Comparison of ENCODE assay signal across 31 cellular contexts in genomic region chr6:149384464-149384863, GRCh38. TPM values are rescaled to one million over a fixed set of nuclear protein-coding genes. Genes with fewer than 3 reads are reported as not detected.
A peak's percentile ranks its signal among the peaks of the same experiment; 100 is the strongest.
DNase-seq lines count a peak whose midpoint lies in the region; ATAC-seq and TF ChIP-seq lines count a peak whose summit lies in the region.
"Had no signal": no experiment of that assay in that cellular context is flagged by ENCODE, and none has a peak within 500 bp of the region (broad histone marks: within the 10 kb centered on the region; RNA-seq: fewer than 3 reads in every experiment).

No MANE protein-coding gene starts in this region.

- H3K79me2 ChIP-seq in OCI-LY3 (ENCODE audit: low read length): peaks cover 72% of the 10 kb centered on the region

- H3K27ac ChIP-seq in CD4-positive, alpha-beta T cell (ENCODE audit: low read depth, low read length): no peak overlapping the region
- H3K27ac ChIP-seq in OCI-LY3 (ENCODE audit: low read length): peak overlapping the region; percentile 10; the same call in 1 of the 2 replicates
- no peak overlapping the region for H3K27ac ChIP-seq in heart left ventricle
- H3K27ac ChIP-seq: parathyroid adenoma, thoracic aorta, uterus had no signal

- POLR2A ChIA-PET in CD4-positive, alpha-beta T cell (lab: Charles Lee): no interaction called here

- no peak for ATAC-seq in CD4-positive, alpha-beta T cell (ENCODE audit: poor library complexity)
- ATAC-seq in heart left ventricle (no peak), HG02642 (IDR thresholded peaks at IDR 0.05; ENCODE audit: poor library complexity, unreplicated experiment) (no peak)
- ATAC-seq: activated CD8-positive, alpha-beta memory T cell treated with anti-CD3 and anti-CD28 coated beads, Interleukin-2, amount 10 ng/mL, durations not matched to agents 7 days and 5 days; stimulated activated naive CD8-positive, alpha-beta T cell treated with anti-CD3 and anti-CD28 coated beads, Interleukin-15, amount 100 ng/mL, for 72 hours had no signal

- intact Hi-C loops in activated CD4-positive, alpha-beta T cell treated with anti-CD3 and anti-CD28 coated beads, Interleukin-2, amount 10 ng/mL, durations not matched to agents 24 days and 14 days (cut with micrococcal nuclease): no loop called here
- intact Hi-C loops in CD4-positive, alpha-beta T cell (cut with DNase I, micrococcal nuclease): loop anchor here in 1 of 2 experiments (5.0 kb wide), 1 partner anchor 33 kb away; no protein-coding TSS in a partner anchor
- intact Hi-C loops in head of caudate nucleus (cut with DNase I) (no loop called here), heart left ventricle (cut with DNase I) (no loop called here)

- peak overlapping the region; percentile 69 for H3K27ac Mint-ChIP-seq in activated CD4-positive, alpha-beta T cell treated with anti-CD3 and anti-CD28 coated beads, Interleukin-2, amount 10 ng/mL, durations not matched to agents 24 days and 14 days
- peak overlapping the region; percentile 9 for H3K27ac Mint-ChIP-seq in CD4-positive, alpha-beta T cell
- H3K27ac Mint-ChIP-seq in chondrocyte (ENCODE audit: unreplicated experiment): peak overlapping the region; percentile 10
- H3K27ac Mint-ChIP-seq: activated CD8-positive, alpha-beta memory T cell treated with anti-CD3 and anti-CD28 coated beads, Interleukin-2, amount 10 ng/mL, durations not matched to agents 7 days and 5 days; endodermal cell had no signal

- H3K27me3 ChIP-seq in CD4-positive, alpha-beta T cell (ENCODE audit: control insufficient read depth, insufficient read depth, low read length): no peaks in the 10 kb centered on the region
- H3K27me3 ChIP-seq in OCI-LY3 (ENCODE audit: low read depth, low read length) (no peaks in the 10 kb centered on the region), heart left ventricle (no peaks in the 10 kb centered on the region)
- H3K27me3 ChIP-seq: uterus had no signal

- no peak overlapping the region for H2AFZ ChIP-seq in OCI-LY3 (ENCODE audit: low read depth, low read length)
- H2AFZ ChIP-seq: parathyroid adenoma had no signal

- no peak for DNase-seq in activated CD4-positive, alpha-beta T cell treated with anti-CD3 and anti-CD28 coated beads, Interleukin-2, amount 10 ng/mL, durations not matched to agents 24 days and 14 days
- DNase-seq in activated CD4-positive, alpha-beta T cell treated with anti-CD3 and anti-CD28 coated beads, Interleukin-2, amount 50 U/mL, for 4 hours: no peak
- DNase-seq in CD4-positive, alpha-beta T cell: no peak
- DNase-seq in chondrocyte (ENCODE audit: low spot score) (no peak), head of caudate nucleus (no peak), heart left ventricle (no peak)
- DNase-seq: 8988T; activated CD8-positive, alpha-beta memory T cell treated with anti-CD3 and anti-CD28 coated beads, Interleukin-2, amount 10 ng/mL, durations not matched to agents 7 days and 5 days; C1 segment of cervical spinal cord; Caco-2; caudate nucleus; endodermal cell; GOT3; KBM-7; NCI-H1417 treated with DMSO at 0.1 percent for 48 hours; NCI-H2029 treated with DMSO at 0.1 percent for 48 hours; NCI-H2227 treated with DMSO at 0.1 percent for 48 hours; NCI-H526 treated with DMSO at 0.1 percent for 48 hours; NK-92 treated with Interleukin-12 subunit alpha and Interleukin-12 subunit beta, amount 100 ng/mL, for 24 hours; retina; Right ventricle myocardium superior; small intestine; stimulated activated naive CD8-positive, alpha-beta T cell treated with anti-CD3 and anti-CD28 coated beads, Interleukin-15, amount 100 ng/mL, for 72 hours; uterus had no signal

- peaks cover 12% of the 10 kb centered on the region for H4K20me1 ChIP-seq in OCI-LY3 (ENCODE audit: insufficient read depth, low read length)

- H3K4me1 ChIP-seq in OCI-LY3 (ENCODE audit: low read length): peaks cover 21% of the 10 kb centered on the region
- H3K4me1 ChIP-seq in heart left ventricle: peaks cover 0 to 15% (median 2%) of the 10 kb centered on the region in 12 donors
- H3K4me1 ChIP-seq: Caco-2, uterus had no signal

- no peaks in the 10 kb centered on the region for H3K9me3 ChIP-seq in CD4-positive, alpha-beta T cell (ENCODE audit: control insufficient read depth, low read length)
- H3K9me3 ChIP-seq in OCI-LY3 (ENCODE audit: insufficient read depth, low read length) (0 out of 2 replicates have a peak, but pooled peaks cover 5% of the 10 kb centered on the region), heart left ventricle (no peaks in the 10 kb centered on the region)
- H3K9me3 ChIP-seq: Caco-2, thoracic aorta, uterus had no signal

- no peaks in the 10 kb centered on the region for H3K27me3 Mint-ChIP-seq in activated CD4-positive, alpha-beta T cell treated with anti-CD3 and anti-CD28 coated beads, Interleukin-2, amount 10 ng/mL, durations not matched to agents 24 days and 14 days
- H3K27me3 Mint-ChIP-seq in CD4-positive, alpha-beta T cell: no peaks in the 10 kb centered on the region
- no peaks in the 10 kb centered on the region for H3K27me3 Mint-ChIP-seq in chondrocyte (ENCODE audit: low read depth)
- H3K27me3 Mint-ChIP-seq: activated CD8-positive, alpha-beta memory T cell treated with anti-CD3 and anti-CD28 coated beads, Interleukin-2, amount 10 ng/mL, durations not matched to agents 7 days and 5 days; stimulated activated naive CD8-positive, alpha-beta T cell treated with anti-CD3 and anti-CD28 coated beads, Interleukin-15, amount 100 ng/mL, for 72 hours had no signal

- TF ChIP-seq CTCF in CD4-positive, alpha-beta T cell (IDR thresholded peaks at IDR 0.05): no peak
- TF ChIP-seq CTCF in OCI-LY3 (IDR thresholded peaks at IDR 0.05; ENCODE audit: low read depth, low read length) (no peak), chondrocyte (IDR thresholded peaks at IDR 0.05) (no peak), heart left ventricle (IDR thresholded peaks at IDR 0.05) (no peak)

- H3K4me3 Mint-ChIP-seq in activated CD4-positive, alpha-beta T cell treated with anti-CD3 and anti-CD28 coated beads, Interleukin-2, amount 10 ng/mL, durations not matched to agents 24 days and 14 days: no peak overlapping the region
- H3K4me3 Mint-ChIP-seq in CD4-positive, alpha-beta T cell: no peak overlapping the region
- H3K4me3 Mint-ChIP-seq in chondrocyte (ENCODE audit: unreplicated experiment): no peak overlapping the region
- H3K4me3 Mint-ChIP-seq: activated CD8-positive, alpha-beta memory T cell treated with anti-CD3 and anti-CD28 coated beads, Interleukin-2, amount 10 ng/mL, durations not matched to agents 7 days and 5 days; endodermal cell; neural crest cell; stimulated activated naive CD8-positive, alpha-beta T cell treated with anti-CD3 and anti-CD28 coated beads, Interleukin-15, amount 100 ng/mL, for 72 hours had no signal

- peaks cover 11% of the 10 kb centered on the region for H3K9me3 Mint-ChIP-seq in activated CD4-positive, alpha-beta T cell treated with anti-CD3 and anti-CD28 coated beads, Interleukin-2, amount 10 ng/mL, durations not matched to agents 24 days and 14 days
- H3K9me3 Mint-ChIP-seq in CD4-positive, alpha-beta T cell: peaks cover 9% of the 10 kb centered on the region
- H3K9me3 Mint-ChIP-seq in chondrocyte (ENCODE audit: low read depth): no peaks in the 10 kb centered on the region
- H3K9me3 Mint-ChIP-seq: endodermal cell had no signal

- H3K36me3 ChIP-seq in OCI-LY3 (replicated peaks; ENCODE audit: low read depth, low read length) (peaks cover 54% of the 10 kb centered on the region), heart left ventricle (peaks cover 0 to 65% (median 36%) of the 10 kb centered on the region in 9 donors)
- H3K36me3 ChIP-seq: uterus had no signal

- no peak for TF ChIP-seq POLR2A in heart left ventricle (IDR thresholded peaks at IDR 0.05)

- CTCF ChIA-PET in CD4-positive, alpha-beta T cell (lab: Charles Lee): interaction anchor here (0.6 kb wide), 1 partner anchor 38 kb away, joined by 3 read pairs; no protein-coding TSS in a partner anchor

- H3K36me3 Mint-ChIP-seq in activated CD4-positive, alpha-beta T cell treated with anti-CD3 and anti-CD28 coated beads, Interleukin-2, amount 10 ng/mL, durations not matched to agents 24 days and 14 days (ENCODE audit: low read depth): peaks cover 87% of the 10 kb centered on the region
- peaks cover 87% of the 10 kb centered on the region for H3K36me3 Mint-ChIP-seq in CD4-positive, alpha-beta T cell (ENCODE audit: low read depth)
- peaks cover 19% of the 10 kb centered on the region for H3K36me3 Mint-ChIP-seq in chondrocyte (ENCODE audit: low read depth)

- no peak overlapping the region for H3K9ac ChIP-seq in OCI-LY3 (ENCODE audit: low read length)
- H3K9ac ChIP-seq: parathyroid adenoma had no signal

- peaks cover 51% of the 10 kb centered on the region for H3K4me1 Mint-ChIP-seq in activated CD4-positive, alpha-beta T cell treated with anti-CD3 and anti-CD28 coated beads, Interleukin-2, amount 10 ng/mL, durations not matched to agents 24 days and 14 days
- H3K4me1 Mint-ChIP-seq in CD4-positive, alpha-beta T cell (ENCODE audit: low read depth): peaks cover 58% of the 10 kb centered on the region
- H3K4me1 Mint-ChIP-seq in chondrocyte (ENCODE audit: low read depth): peaks cover 22% of the 10 kb centered on the region
- H3K4me1 Mint-ChIP-seq: endodermal cell, neural crest cell had no signal

- H3K4me3 ChIP-seq in OCI-LY3 (ENCODE audit: low read length) (no peak overlapping the region), heart left ventricle (no peak overlapping the region)
- H3K4me3 ChIP-seq: thoracic aorta, uterus had no signal

- 0 out of 2 replicates have a peak overlapping the region, but pooled peaks have one; percentile 8 for H3K4me2 ChIP-seq in OCI-LY3 (ENCODE audit: low read length)

RNA-seq across cellular contexts. Expression of gene SUMO4, which starts 15.6 kb away (rescaled TPM):
- 10.1 and 10.9 TPM in 2 replicates for total RNA-seq in activated CD4-positive, alpha-beta T cell treated with anti-CD3 and anti-CD28 coated beads, Interleukin-2, amount 10 ng/mL, durations not matched to agents 24 days and 14 days
- 1 to 10 TPM; 8.6 to 8.7 TPM for total RNA-seq in CD4-positive, alpha-beta T cell
- 1.1 to 2.8 TPM (median 1.5 TPM) in 3 replicates for total RNA-seq in chondrocyte
- 1 to 10 TPM in 1 of 9 donors, under 1 TPM in 7, not detected in 1; 0.26 to 1.5 (median 0.58) TPM for total RNA-seq in heart left ventricle
- under 1 TPM in 1 of 2 donors, not detected in 1; 0.50 TPM for polyA plus RNA-seq in heart left ventricle
- total RNA-seq: G401, M059J had no signal
- polyA plus RNA-seq: small intestine had no signal

Comparison
In these comparisons a context has a peak if more than half of its experiments do, and no peak if none do; other contexts are left out.
1. H3K27ac Mint-ChIP-seq: peak in every context shown above with its lines; median percentile 69 in activated CD4-positive, alpha-beta T cell treated with anti-CD3 and anti-CD28 coated beads, Interleukin-2, amount 10 ng/mL, durations not matched to agents 24 days and 14 days; 10 in chondrocyte; 9 in CD4-positive, alpha-beta T cell.